14 cellular contexts compared by ENCODE assay signal in the genomic region with DNA sequence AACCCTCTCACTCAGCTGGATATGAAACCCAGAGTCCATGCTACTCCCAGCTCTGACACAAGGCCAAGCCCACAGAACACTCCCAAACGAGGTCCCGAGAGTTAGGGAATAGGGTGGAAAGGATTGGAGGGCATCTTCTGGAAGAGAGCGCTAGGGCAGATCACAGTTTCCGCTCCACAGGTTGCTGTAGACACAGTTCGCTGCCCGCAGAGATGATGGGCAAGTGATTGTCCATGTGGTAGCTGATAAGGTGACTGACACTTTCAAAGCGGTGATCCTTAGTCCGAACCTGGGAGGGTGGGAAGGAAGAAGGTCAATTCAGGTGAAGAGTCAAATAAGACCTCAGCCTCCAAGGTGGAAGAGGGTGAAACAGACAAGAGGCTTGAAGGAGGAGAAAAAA. TPM values are rescaled to one million over a fixed set of nuclear protein-coding genes. Genes with fewer than 3 reads are reported as not detected.
DNase-seq lines count a peak whose midpoint lies in the region; ATAC-seq and TF ChIP-seq lines count a peak whose summit lies in the region.
"Had no signal": no experiment of that assay in that cellular context is flagged by ENCODE, and none has a peak within 500 bp of the region (broad histone marks: within the 10 kb centered on the region; RNA-seq: fewer than 3 reads in every experiment).

No MANE protein-coding gene starts in this region.

- no peak for ATAC-seq in T-cell (replicated peaks in 1 of 4)
- ATAC-seq: stimulated activated naive CD8-positive, alpha-beta T cell treated with anti-CD3 and anti-CD28 coated beads, Interleukin-15, amount 100 ng/mL, for 72 hours had no signal

- no peak for DNase-seq in activated naive CD4-positive, alpha-beta T cell treated with Interleukin-2 at 50 U/mL for 16 hours
- no peak for DNase-seq in T-cell
- DNase-seq in esophagus squamous epithelium (lab: John Stamatoyannopoulos, UW): no peak
- DNase-seq in smooth muscle cell (lab: John Stamatoyannopoulos, UW; ENCODE audit: unreplicated experiment): no peak
- DNase-seq in C1 segment of cervical spinal cord (lab: John Stamatoyannopoulos, UW): no peak
- no peak for DNase-seq in NCI-H1417 treated with DMSO at 0.1 percent for 48 hours (lab: John Stamatoyannopoulos, UW)
- no peak for DNase-seq in stimulated activated CD4-positive, alpha-beta T cell treated with anti-CD3 and anti-CD28 coated beads, Interleukin-12 subunit alpha, Interleukin-12 subunit beta, amount 100 ng/mL, for 4 hours
- DNase-seq: activated CD4-positive, alpha-beta T cell treated with anti-CD3 and anti-CD28 coated beads, Interleukin-2, amount 50 U/mL, for 1 hour; cortex of kidney; EL; mesendoderm; OCI-M1; stimulated activated naive CD8-positive, alpha-beta T cell treated with anti-CD3 and anti-CD28 coated beads, Interleukin-15, amount 100 ng/mL, for 72 hours had no signal

- no peak overlapping the region for H3K4me3 ChIP-seq in esophagus squamous epithelium
- no peak overlapping the region for H3K4me3 ChIP-seq in smooth muscle cell

- H3K27me3 ChIP-seq in esophagus squamous epithelium (no peaks in the 10 kb centered on the region), smooth muscle cell (ENCODE audit: low read depth) (no peaks in the 10 kb centered on the region)

- H2AFZ ChIP-seq in smooth muscle cell (ENCODE audit: low read depth): no peak overlapping the region

- peaks cover 5% of the 10 kb centered on the region for H3K36me3 Mint-ChIP-seq in activated naive CD4-positive, alpha-beta T cell treated with anti-CD3 and anti-CD28 coated beads, Interleukin-2, amount 50 U/mL, for 24 hours
- H3K36me3 Mint-ChIP-seq in T-cell: peaks cover 24% of the 10 kb centered on the region

- no peaks in the 10 kb centered on the region for H3K9me3 Mint-ChIP-seq in activated naive CD4-positive, alpha-beta T cell treated with anti-CD3 and anti-CD28 coated beads, Interleukin-2, amount 50 U/mL, for 24 hours
- no peaks in the 10 kb centered on the region for H3K9me3 Mint-ChIP-seq in T-cell
- H3K9me3 Mint-ChIP-seq: stimulated activated naive CD8-positive, alpha-beta T cell treated with anti-CD3 and anti-CD28 coated beads, Interleukin-15, amount 100 ng/mL, for 72 hours had no signal

- no peaks in the 10 kb centered on the region for H3K27me3 Mint-ChIP-seq in activated naive CD4-positive, alpha-beta T cell treated with anti-CD3 and anti-CD28 coated beads, Interleukin-2, amount 50 U/mL, for 24 hours
- H3K27me3 Mint-ChIP-seq in T-cell: no peaks in the 10 kb centered on the region
- H3K27me3 Mint-ChIP-seq: stimulated activated naive CD8-positive, alpha-beta T cell treated with anti-CD3 and anti-CD28 coated beads, Interleukin-15, amount 100 ng/mL, for 72 hours had no signal

- H3K4me1 ChIP-seq in esophagus squamous epithelium (peaks cover 18 to 67% (median 31%) of the 10 kb centered on the region in 3 donors), smooth muscle cell (ENCODE audit: low read depth) (peaks cover 18% of the 10 kb centered on the region)

- intact Hi-C loops in esophagus squamous epithelium (cut with DNase I): loop anchor here (5.0 to 10.0 kb wide), 2 partner anchors 34 to 101 kb away; a partner anchor contains a TSS

- peaks cover 29% of the 10 kb centered on the region for H3F3A ChIP-seq in smooth muscle cell (ENCODE audit: low read depth)

- H3K4me3 Mint-ChIP-seq in activated naive CD4-positive, alpha-beta T cell treated with anti-CD3 and anti-CD28 coated beads, Interleukin-2, amount 50 U/mL, for 24 hours: no peak overlapping the region
- H3K4me3 Mint-ChIP-seq in T-cell: no peak overlapping the region

- H3K27ac Mint-ChIP-seq in activated naive CD4-positive, alpha-beta T cell treated with anti-CD3 and anti-CD28 coated beads, Interleukin-2, amount 50 U/mL, for 24 hours: peak overlapping the region; percentile 43
- H3K27ac Mint-ChIP-seq in T-cell: peak overlapping the region; percentile 40 to 66

- H3K36me3 ChIP-seq in esophagus squamous epithelium: peaks cover 10 to 74% (median 58%) of the 10 kb centered on the region in 3 donors
- peaks cover 5% of the 10 kb centered on the region for H3K36me3 ChIP-seq in smooth muscle cell (ENCODE audit: low read depth)

- peaks cover 28% of the 10 kb centered on the region for H4K20me1 ChIP-seq in smooth muscle cell (ENCODE audit: low read depth)

- no peak overlapping the region for H3K4me2 ChIP-seq in smooth muscle cell

- peak overlapping the region in 3 of 4 donors; percentile 95 to 99 (median 97) for H3K27ac ChIP-seq in esophagus squamous epithelium
- H3K27ac ChIP-seq in smooth muscle cell (ENCODE audit: low read depth): peak overlapping the region; percentile 85

- POLR2A ChIA-PET in T-cell (lab: Charles Lee): no interaction called here

- CTCF ChIA-PET in T-cell (lab: Charles Lee): interaction anchor here in 1 of 2 donors (1.1 kb wide), 1 partner anchor 8 kb away, joined by 5 read pairs; a partner anchor contains a TSS

- no peak for TF ChIP-seq POLR2A in esophagus squamous epithelium (IDR thresholded peaks at IDR 0.05)

- H3K79me2 ChIP-seq in smooth muscle cell (ENCODE audit: low read depth): peaks cover 31% of the 10 kb centered on the region

- H3K9me3 ChIP-seq in esophagus squamous epithelium (no peaks in the 10 kb centered on the region), smooth muscle cell (replicated peaks; ENCODE audit: low read depth) (no peaks in the 10 kb centered on the region)

- TF ChIP-seq CTCF in esophagus squamous epithelium (IDR thresholded peaks at IDR 0.05) (no peak), smooth muscle cell (IDR thresholded peaks at IDR 0.05; ENCODE audit: borderline replicate concordance, insufficient read depth, poor library complexity, severe bottlenecking) (no peak)

- H3K4me1 Mint-ChIP-seq in activated naive CD4-positive, alpha-beta T cell treated with anti-CD3 and anti-CD28 coated beads, Interleukin-2, amount 50 U/mL, for 24 hours: peaks cover 29% of the 10 kb centered on the region
- H3K4me1 Mint-ChIP-seq in T-cell: peaks cover 27 to 38% (median 33%) of the 10 kb centered on the region in 3 donors

- no peak overlapping the region for H3K9ac ChIP-seq in smooth muscle cell (ENCODE audit: low read depth)

- WGBS in esophagus squamous epithelium, 2 donors: 77 to 78% methylated on average over 7 to 8 of the region's 8 CpGs
- WGBS in smooth muscle cell (ENCODE audit: low lambda C conversion rate): 92% methylated on average over 8 of the region's 8 CpGs

RNA-seq across cellular contexts. Expression of a gene that starts 2.1 kb away (rescaled TPM):
- 10 to 100 TPM; 36.0 to 70.8 (median 68.5) TPM for total RNA-seq in T-cell
- 10 to 100 TPM; 14.4 to 18.8 (median 17.5) TPM for total RNA-seq in esophagus squamous epithelium
- total RNA-seq in smooth muscle cell: 18.4 and 20.3 TPM in 2 replicates
- 27.9 and 30.0 TPM in 2 replicates for polyA plus RNA-seq in smooth muscle cell

RNA-seq across cellular contexts. Expression of a gene that starts 6.9 kb away (rescaled TPM):
- total RNA-seq in T-cell: 10 to 100 TPM; 61.3 to 88.2 (median 76.8) TPM
- total RNA-seq in esophagus squamous epithelium: 10 to 100 TPM; 37.6 to 80.9 (median 65.8) TPM
- total RNA-seq in smooth muscle cell: 207 and 216 TPM in 2 replicates
- 214 and 249 TPM in 2 replicates for polyA plus RNA-seq in smooth muscle cell

RNA-seq across cellular contexts. Expression of a gene that starts 7.7 kb away (rescaled TPM):
- 100 to 1,000 TPM; 299 to 450 (median 328) TPM for total RNA-seq in T-cell
- total RNA-seq in esophagus squamous epithelium: 10 to 100 TPM; 11.1 to 51.1 (median 29.3) TPM
- 39.1 and 41.9 TPM in 2 replicates for total RNA-seq in smooth muscle cell
- 40.5 and 44.1 TPM in 2 replicates for polyA plus RNA-seq in smooth muscle cell

RNA-seq across cellular contexts. Expression of a gene that starts 10.8 kb away (rescaled TPM):
- total RNA-seq in T-cell (10 to 100 TPM in 4 of 5 donors, 1 to 10 TPM in 1; 7.9 to 11.8 (median 10.3) TPM), esophagus squamous epithelium (10 to 100 TPM; 34.9 to 72.8 (median 55.3) TPM), smooth muscle cell (41.6 and 46.3 TPM in 2 replicates)
- 115 and 116 TPM in 2 replicates for polyA plus RNA-seq in smooth muscle cell

RNA-seq across cellular contexts. Expression of a gene that starts 19.5 kb away (rescaled TPM):
- total RNA-seq in T-cell (10 to 100 TPM; 32.8 to 64.3 (median 53.4) TPM), esophagus squamous epithelium (10 to 100 TPM; 21.5 to 30.9 (median 29.5) TPM), smooth muscle cell (30.7 and 31.1 TPM in 2 replicates)
- 51.4 and 52.1 TPM in 2 replicates for polyA plus RNA-seq in smooth muscle cell
